ENCODE assay signal across 21 cellular contexts in genomic region chr3:181488536-181488935, GRCh38.
DNase-seq lines count a peak whose midpoint lies in the region; ATAC-seq and TF ChIP-seq lines count a peak whose summit lies in the region.
"Had no signal": no experiment of that assay in that cellular context is flagged by ENCODE, and none has a peak within 500 bp of the region (broad histone marks: within the 10 kb centered on the region; RNA-seq: fewer than 3 reads in every experiment).

No MANE protein-coding gene starts in this region.

- H3K4me3 Mint-ChIP-seq in stimulated activated naive CD8-positive, alpha-beta T cell treated with anti-CD3 and anti-CD28 coated beads, Interleukin-15, amount 100 ng/mL, for 72 hours: no peak overlapping the region
- H3K4me3 Mint-ChIP-seq: B cell had no signal

- no peaks in the 10 kb centered on the region for H3K4me1 Mint-ChIP-seq in stimulated activated naive CD8-positive, alpha-beta T cell treated with anti-CD3 and anti-CD28 coated beads, Interleukin-15, amount 100 ng/mL, for 72 hours
- H3K4me1 Mint-ChIP-seq: B cell had no signal

- H3K27ac ChIP-seq in OCI-LY1 (ENCODE audit: low read depth, low read length, poor library complexity, severe bottlenecking): peak overlapping the region; percentile 98
- H3K27ac ChIP-seq: PC-9, SK-N-MC had no signal

- H3K9ac ChIP-seq in OCI-LY1 (ENCODE audit: low read length): peak overlapping the region; percentile 69

- no peak for ATAC-seq in stimulated activated naive CD8-positive, alpha-beta T cell treated with anti-CD3 and anti-CD28 coated beads, Interleukin-15, amount 100 ng/mL, for 72 hours
- ATAC-seq in GM21576 (IDR thresholded peaks at IDR 0.05; ENCODE audit: unreplicated experiment): no peak
- ATAC-seq: HepG2, K562 had no signal

- TF ChIP-seq CTCF in OCI-LY1 (IDR thresholded peaks at IDR 0.05; ENCODE audit: low read length): no peak
- TF ChIP-seq CTCF in BE2C (IDR thresholded peaks at IDR 0.05; ENCODE audit: low read depth, low read length): no peak

- H3K36me3 ChIP-seq in OCI-LY1 (ENCODE audit: insufficient read depth, low read length) (no peaks in the 10 kb centered on the region; the same call in 1 of the 2 replicates), BE2C (no peaks in the 10 kb centered on the region)

- H3K9me3 ChIP-seq in OCI-LY1 (ENCODE audit: low read length) (no peaks in the 10 kb centered on the region), BE2C (no peaks in the 10 kb centered on the region)

- no peaks in the 10 kb centered on the region for H3K9me2 ChIP-seq in OCI-LY1 (ENCODE audit: low read depth, low read length)

- peaks cover 7 to 10% of the 10 kb centered on the region in 2 donors for H3K9me3 Mint-ChIP-seq in stimulated activated naive CD8-positive, alpha-beta T cell treated with anti-CD3 and anti-CD28 coated beads, Interleukin-15, amount 100 ng/mL, for 72 hours

- H2AFZ ChIP-seq in OCI-LY1 (ENCODE audit: low read length): no peak overlapping the region
- H2AFZ ChIP-seq: PC-9 had no signal

- no peaks in the 10 kb centered on the region for H4K20me1 ChIP-seq in OCI-LY1 (ENCODE audit: insufficient read depth, low read length)

- DNase-seq in NCI-H2107 treated with DMSO at 0.1 percent for 48 hours (lab: John Stamatoyannopoulos, UW; ENCODE audit: unreplicated experiment): peak; percentile 57
- no peak for DNase-seq in NCI-H2107 (lab: John Stamatoyannopoulos, UW)
- peak; percentile 75 for DNase-seq in globus pallidus (ENCODE audit: low spot score)
- DNase-seq in superior temporal gyrus (ENCODE audit: extremely low spot score): peak; percentile 80
- DNase-seq in stimulated activated naive CD8-positive, alpha-beta T cell treated with anti-CD3 and anti-CD28 coated beads, Interleukin-15, amount 100 ng/mL, for 72 hours: no peak
- no peak for DNase-seq in BE2C
- DNase-seq: MM.1S, NCI-H1048, NCI-H1694 treated with DMSO at 0.1 percent for 48 hours, NCI-H446, NCI-H526, PC-9, RPMI8226, SHP77, SW 1271 had no signal

- no peaks in the 10 kb centered on the region for H3K27me3 Mint-ChIP-seq in stimulated activated naive CD8-positive, alpha-beta T cell treated with anti-CD3 and anti-CD28 coated beads, Interleukin-15, amount 100 ng/mL, for 72 hours

- peaks cover 16% of the 10 kb centered on the region for H3F3A ChIP-seq in OCI-LY1 (ENCODE audit: insufficient read depth, low read length)

- peak overlapping the region; percentile 72 for H3K4me2 ChIP-seq in OCI-LY1 (ENCODE audit: low read length)
- H3K4me2 ChIP-seq: PC-9 had no signal

- H3K27me3 ChIP-seq in OCI-LY1 (ENCODE audit: insufficient read depth, low read length): no peaks in the 10 kb centered on the region
- H3K27me3 ChIP-seq in BE2C: no peaks in the 10 kb centered on the region

- H3K4me1 ChIP-seq in OCI-LY1 (ENCODE audit: insufficient read depth, low read length, severe bottlenecking) (peaks cover 93% of the 10 kb centered on the region), BE2C (no peaks in the 10 kb centered on the region)

- H3K4me3 ChIP-seq in OCI-LY1 (ENCODE audit: low read depth, low read length, poor library complexity, severe bottlenecking) (peak overlapping the region; percentile 49), BE2C (ENCODE audit: low read depth, low read length) (no peak overlapping the region)
- H3K4me3 ChIP-seq: K562, PC-9, SK-N-MC had no signal

- no peaks in the 10 kb centered on the region for H3K79me2 ChIP-seq in OCI-LY1 (ENCODE audit: insufficient read depth, low read length)

- H3K27ac Mint-ChIP-seq in stimulated activated naive CD8-positive, alpha-beta T cell treated with anti-CD3 and anti-CD28 coated beads, Interleukin-15, amount 100 ng/mL, for 72 hours: no peak overlapping the region
- H3K27ac Mint-ChIP-seq: B cell had no signal

Comparison
In these comparisons a context has a peak if more than half of its experiments do, and no peak if none do; other contexts are left out.
1. DNase-seq: peak in NCI-H2107 treated with DMSO at 0.1 percent for 48 hours (single experiment), globus pallidus (single experiment) and superior temporal gyrus (single experiment); none in NCI-H2107 (single experiment), stimulated activated naive CD8-positive, alpha-beta T cell treated with anti-CD3 and anti-CD28 coated beads, Interleukin-15, amount 100 ng/mL, for 72 hours (0 of 2) and BE2C (single experiment).